ENCODE assay signal across 2 cellular contexts in the genomic region with DNA sequence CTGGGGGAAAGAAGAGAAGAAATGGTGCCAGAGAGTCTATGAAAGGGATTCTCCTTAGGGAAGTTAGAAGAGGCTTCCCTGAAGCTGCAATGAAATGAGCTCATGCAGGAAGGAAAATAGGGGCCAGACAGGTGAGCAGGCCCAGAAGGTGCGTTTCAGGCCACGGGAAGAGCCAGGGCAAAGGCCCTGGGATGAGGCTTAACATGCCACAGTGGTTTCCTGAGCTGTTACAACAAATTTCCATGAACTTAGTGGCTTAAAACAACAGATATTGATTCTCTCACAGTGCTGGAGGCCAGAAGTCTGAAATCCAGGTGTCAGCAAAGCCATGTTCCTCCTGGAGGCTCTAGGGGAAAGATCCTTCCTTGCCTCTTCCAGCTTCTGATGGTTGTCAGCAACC.
TF ChIP-seq lines count a peak whose summit lies in the region.

No MANE protein-coding gene starts in this region.

TF ChIP-seq in liver, 16 proteins besides CTCF, POLR2A, EP300 and RAD21 (continued from another document):
- peak; percentile 39 for TF ChIP-seq REST (IDR thresholded peaks at IDR 0.05)
- TF ChIP-seq ZBTB33 (IDR thresholded peaks at IDR 0.05) = peak; percentile 67
- peak; percentile 72 to 86 for TF ChIP-seq HNF4A (conservative IDR thresholded peaks at IDR 0.05)
- peak; percentile 37 to 93 for TF ChIP-seq JUND (IDR thresholded peaks at IDR 0.05)
- TF ChIP-seq, protein P1, sequence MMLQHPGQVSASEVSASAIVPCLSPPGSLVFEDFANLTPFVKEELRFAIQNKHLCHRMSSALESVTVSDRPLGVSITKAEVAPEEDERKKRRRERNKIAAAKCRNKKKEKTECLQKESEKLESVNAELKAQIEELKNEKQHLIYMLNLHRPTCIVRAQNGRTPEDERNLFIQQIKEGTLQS (IDR thresholded peaks at IDR 0.05) = no peak
- TF ChIP-seq GABPA (IDR thresholded peaks at IDR 0.05 in 1 of 2, conservative IDR thresholded peaks at IDR 0.05 in 1 of 2) = no peak
- TF ChIP-seq SP1 (IDR thresholded peaks at IDR 0.05) = peak; percentile 80
- TF ChIP-seq TAF1 (conservative IDR thresholded peaks at IDR 0.05) = no peak
- TF ChIP-seq, protein P2, sequence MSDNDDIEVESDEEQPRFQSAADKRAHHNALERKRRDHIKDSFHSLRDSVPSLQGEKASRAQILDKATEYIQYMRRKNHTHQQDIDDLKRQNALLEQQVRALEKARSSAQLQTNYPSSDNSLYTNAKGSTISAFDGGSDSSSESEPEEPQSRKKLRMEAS (IDR thresholded peaks at IDR 0.05) = peak; percentile 96
- no peak for TF ChIP-seq HNF4G (IDR thresholded peaks at IDR 0.05)
- TF ChIP-seq RXRA (IDR thresholded peaks at IDR 0.05) = peak; percentile 93 to 97
- no peak for TF ChIP-seq NR2F2 (IDR thresholded peaks at IDR 0.05)
- peak; percentile 52 for TF ChIP-seq FOXA2 (IDR thresholded peaks at IDR 0.05)
- peak; percentile 47 for TF ChIP-seq YY1 (IDR thresholded peaks at IDR 0.05)

TF ChIP-seq in HepG2, 621 proteins besides CTCF, POLR2A, EP300 and RAD21 (continued from another document):
- TF ChIP-seq, protein P3, sequence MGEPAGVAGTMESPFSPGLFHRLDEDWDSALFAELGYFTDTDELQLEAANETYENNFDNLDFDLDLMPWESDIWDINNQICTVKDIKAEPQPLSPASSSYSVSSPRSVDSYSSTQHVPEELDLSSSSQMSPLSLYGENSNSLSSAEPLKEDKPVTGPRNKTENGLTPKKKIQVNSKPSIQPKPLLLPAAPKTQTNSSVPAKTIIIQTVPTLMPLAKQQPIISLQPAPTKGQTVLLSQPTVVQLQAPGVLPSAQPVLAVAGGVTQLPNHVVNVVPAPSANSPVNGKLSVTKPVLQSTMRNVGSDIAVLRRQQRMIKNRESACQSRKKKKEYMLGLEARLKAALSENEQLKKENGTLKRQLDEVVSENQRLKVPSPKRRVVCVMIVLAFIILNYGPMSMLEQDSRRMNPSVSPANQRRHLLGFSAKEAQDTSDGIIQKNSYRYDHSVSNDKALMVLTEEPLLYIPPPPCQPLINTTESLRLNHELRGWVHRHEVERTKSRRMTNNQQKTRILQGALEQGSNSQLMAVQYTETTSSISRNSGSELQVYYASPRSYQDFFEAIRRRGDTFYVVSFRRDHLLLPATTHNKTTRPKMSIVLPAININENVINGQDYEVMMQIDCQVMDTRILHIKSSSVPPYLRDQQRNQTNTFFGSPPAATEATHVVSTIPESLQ (CRISPR knock-in tag; conservative IDR thresholded peaks at IDR 0.05) = no peak
- TF ChIP-seq ZBTB42 (CRISPR knock-in tag; IDR thresholded peaks at IDR 0.05) = no peak
- TF ChIP-seq MTF1 (CRISPR knock-in tag; IDR thresholded peaks at IDR 0.05) = no peak
- no peak for TF ChIP-seq HMG20A (CRISPR knock-in tag; IDR thresholded peaks at IDR 0.05; ENCODE audit: borderline replicate concordance)
- no peak for TF ChIP-seq SOX13 (IDR thresholded peaks at IDR 0.05)
- no peak for TF ChIP-seq SOX13 (CRISPR knock-in tag; conservative IDR thresholded peaks at IDR 0.05 in 1 of 2, IDR thresholded peaks at IDR 0.05 in 1 of 2)
- no peak for TF ChIP-seq ZNF598 (CRISPR knock-in tag; IDR thresholded peaks at IDR 0.05; ENCODE audit: borderline replicate concordance)
- TF ChIP-seq ZNF580 (CRISPR knock-in tag; IDR thresholded peaks at IDR 0.05; ENCODE audit: borderline replicate concordance, low read depth) = no peak
- no peak for TF ChIP-seq ZNF329 (CRISPR knock-in tag; IDR thresholded peaks at IDR 0.05; ENCODE audit: low read depth)
- TF ChIP-seq MEF2D (CRISPR knock-in tag; IDR thresholded peaks at IDR 0.05) = no peak
- TF ChIP-seq KAT7 (CRISPR knock-in tag; IDR thresholded peaks at IDR 0.05; ENCODE audit: borderline replicate concordance) = no peak
- no peak for TF ChIP-seq BATF2 (CRISPR knock-in tag; IDR thresholded peaks at IDR 0.05)
- TF ChIP-seq RFXANK (CRISPR knock-in tag; IDR thresholded peaks at IDR 0.05) = no peak
- TF ChIP-seq ZNF382 (CRISPR knock-in tag; IDR thresholded peaks at IDR 0.05; ENCODE audit: borderline replicate concordance) = no peak
- no peak for TF ChIP-seq NFKB2 (CRISPR knock-in tag; IDR thresholded peaks at IDR 0.05; ENCODE audit: borderline replicate concordance)
- no peak for TF ChIP-seq ZNF383 (CRISPR knock-in tag; IDR thresholded peaks at IDR 0.05; ENCODE audit: borderline replicate concordance)
- TF ChIP-seq FOXM1 (CRISPR knock-in tag; IDR thresholded peaks at IDR 0.05) = no peak
- no peak for TF ChIP-seq SMAD9 (CRISPR knock-in tag; IDR thresholded peaks at IDR 0.05)
TF ChIP-seq in HepG2: peak in this region for 0.
